In genomic region chr9:108086624-108087023, GRCh38 we compare ENCODE assay signal across 30 cellular contexts.
"Had no signal": no experiment of that assay in that cellular context is flagged by ENCODE, and none has a peak within 500 bp of the region (broad histone marks: within the 10 kb centered on the region; RNA-seq: fewer than 3 reads in every experiment).

No MANE protein-coding gene starts in this region.

- DNase-seq: activated CD4-positive, alpha-beta T cell treated with anti-CD3 and anti-CD28 coated beads for 48 hours; activated CD4-positive, alpha-beta T cell treated with anti-CD3 and anti-CD28 coated beads, Interleukin-2, amount 50 U/mL, for 1 hour; activated CD4-positive, alpha-beta T cell treated with anti-CD3 and anti-CD28 coated beads, Interleukin-2, amount 50 U/mL, for 48 hours; activated CD8-positive, alpha-beta memory T cell treated with anti-CD3 and anti-CD28 coated beads for 24 hours; activated CD8-positive, alpha-beta T cell treated with anti-CD3 and anti-CD28 coated beads for 36 hours; activated effector memory CD4-positive, alpha-beta T cell treated with Interleukin-2 at 50 U/mL for 16 hours; activated gamma-delta T cell treated with Interleukin-2 at 50 U/mL for 16 hours; activated naive CD4-positive, alpha-beta T cell treated with anti-CD3 and anti-CD28 coated beads, Interleukin-2, amount 50 U/mL, for 16 hours; activated naive CD4-positive, alpha-beta T cell treated with Interleukin-2 at 50 U/mL for 16 hours; activated T-cell treated with anti-CD3 and anti-CD28 coated beads, Interleukin-2, amount 50 U/mL, for 4 hours; amniotic stem cell; anterior cingulate cortex; brain microvascular endothelial cell; cortex of kidney; dermis blood vessel endothelial cell; effector CD4-positive, alpha-beta T cell; effector memory CD8-positive, alpha-beta T cell; foreskin fibroblast; head of caudate nucleus; SW 1271; T-cell; T-helper 9 cell had no signal

- H3K36me3 ChIP-seq: brain microvascular endothelial cell had no signal

- H3K27me3 ChIP-seq: brain microvascular endothelial cell had no signal

- FAIRE-seq: astrocyte, bronchial epithelial cell, colon, endometrium, endothelial cell of umbilical vein, frontal cortex had no signal

- ATAC-seq: activated CD8-positive, alpha-beta T cell treated with anti-CD3 and anti-CD28 coated beads for 36 hours; activated T-cell treated with anti-CD3 and anti-CD28 coated beads, Interleukin-2, amount 50 U/mL, for 4 hours; activated T-helper 17 cell treated with anti-CD3 and anti-CD28 coated beads, Interleukin-2, amount 50 U/mL, for 72 hours; effector memory CD8-positive, alpha-beta T cell; T-cell had no signal

- H3K27ac ChIP-seq: brain microvascular endothelial cell, epithelial cell of prostate had no signal
